In the genomic region with DNA sequence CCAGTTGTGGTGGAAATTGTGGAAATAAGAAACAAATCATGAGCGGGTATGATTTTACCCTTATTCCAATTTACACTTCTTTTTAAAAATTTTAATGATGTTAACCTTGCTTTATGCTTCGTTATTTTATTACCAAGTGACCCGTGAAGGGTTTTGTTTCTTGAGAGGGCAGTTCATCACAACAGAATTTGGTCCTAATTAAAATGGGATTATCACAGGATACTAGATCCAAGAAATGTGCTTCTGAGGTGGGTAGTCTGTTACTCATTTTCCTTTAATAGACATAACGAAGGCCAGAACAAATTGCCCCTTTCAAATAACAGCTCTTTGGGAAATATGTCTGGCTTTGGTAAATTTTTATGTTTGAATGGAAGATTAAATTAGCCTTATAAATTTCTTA, we compare ENCODE assay signal across 23 cellular contexts. TPM values are rescaled to one million over a fixed set of nuclear protein-coding genes. Genes with fewer than 3 reads are reported as not detected.
DNase-seq lines count a peak whose midpoint lies in the region; ATAC-seq, FAIRE-seq and TF ChIP-seq lines count a peak whose summit lies in the region.
"Had no signal": no experiment of that assay in that cellular context is flagged by ENCODE, and none has a peak within 500 bp of the region (broad histone marks: within the 10 kb centered on the region; RNA-seq: fewer than 3 reads in every experiment).

No MANE protein-coding gene starts in this region.

- no peak overlapping the region for H3K23ac ChIP-seq in neuronal stem cell (ENCODE audit: low read depth, low read length, poor library complexity)

- H3K9me3 ChIP-seq in kidney (ENCODE audit: control insufficient read depth in 1 of 2, low read length in 2 of 2) = no peaks in the 10 kb centered on the region
- no peaks in the 10 kb centered on the region for H3K9me3 ChIP-seq in neuronal stem cell (replicated peaks in 1 of 2; ENCODE audit: control insufficient read depth in 2 of 2, insufficient read depth in 1 of 2, low read depth in 1 of 2, low read length in 2 of 2)
- H3K9me3 ChIP-seq in right cardiac atrium (ENCODE audit: control insufficient read depth, low read length) = no peaks in the 10 kb centered on the region
- H3K9me3 ChIP-seq: BE2C, BLaER1 had no signal

- H2BK5ac ChIP-seq in neuronal stem cell (ENCODE audit: low read length) = no peak overlapping the region

- H2BK120ac ChIP-seq in neuronal stem cell (ENCODE audit: low read depth, low read length) = no peak overlapping the region

- H4K91ac ChIP-seq in neuronal stem cell (ENCODE audit: low read depth, low read length, poor library complexity) = no peak overlapping the region

- H3K27me3 ChIP-seq in neuronal stem cell (ENCODE audit: control insufficient read depth in 3 of 3, insufficient read depth in 3 of 3, low read depth in 1 of 3, low read length in 3 of 3) (no peaks in the 10 kb centered on the region), right cardiac atrium (ENCODE audit: control insufficient read depth, insufficient read depth) (no peaks in the 10 kb centered on the region)
- H3K27me3 ChIP-seq: BLaER1 had no signal

- no peak overlapping the region for H2AK5ac ChIP-seq in neuronal stem cell (ENCODE audit: low read depth, low read length)

- no peak overlapping the region for H2BK15ac ChIP-seq in neuronal stem cell (ENCODE audit: low read length)

- H3K14ac ChIP-seq in neuronal stem cell (ENCODE audit: low read length) = no peak overlapping the region

- no peak overlapping the region for H2AFZ ChIP-seq in neuronal stem cell (ENCODE audit: low read length)

- DNase-seq in NCI-H82 (lab: John Stamatoyannopoulos, UW) (peak; percentile 49), NCI-H82 treated with DMSO at 0.1 percent for 48 hours (lab: John Stamatoyannopoulos, UW; ENCODE audit: unreplicated experiment) (no peak), kidney (no peak), neuronal stem cell (ENCODE audit: low spot score) (peak; percentile 35), retinal pigment epithelial cell (ENCODE audit: low read depth) (peak; percentile 96), right cardiac atrium (no peak), caudate nucleus (lab: John Stamatoyannopoulos, UW) (no peak)
- DNase-seq: 8988T; ACHN; BE2C; C1 segment of cervical spinal cord; CD4-positive, alpha-beta memory T cell; CD4-positive, CD25-positive, alpha-beta regulatory T cell; CD8-positive, alpha-beta memory T cell; COR-L47; DMS79 treated with DMSO at 0.1 percent for 48 hours; GF-D8 had no signal

- H3K9ac ChIP-seq in kidney (ENCODE audit: low read length in 2 of 2) (no peak overlapping the region), neuronal stem cell (ENCODE audit: low read depth, low read length, poor library complexity) (no peak overlapping the region)
- H3K9ac ChIP-seq: BLaER1 had no signal

- no peaks in the 10 kb centered on the region for H3K79me1 ChIP-seq in neuronal stem cell (ENCODE audit: low read depth, low read length)

- H2BK12ac ChIP-seq in neuronal stem cell (ENCODE audit: low read length) = no peak overlapping the region

- peaks cover 0 to 2% of the 10 kb centered on the region in 2 donors for H3K4me1 ChIP-seq in kidney (ENCODE audit: control insufficient read depth in 1 of 2, insufficient read depth in 1 of 2, low read depth in 1 of 2, low read length in 2 of 2)
- peaks cover 0 to 18% of the 10 kb centered on the region in 2 donors for H3K4me1 ChIP-seq in neuronal stem cell (ENCODE audit: control insufficient read depth in 2 of 2, insufficient read depth in 1 of 2, low read depth in 1 of 2, low read length in 2 of 2)
- no peaks in the 10 kb centered on the region for H3K4me1 ChIP-seq in right cardiac atrium (ENCODE audit: control insufficient read depth, insufficient read depth, low read length)
- H3K4me1 ChIP-seq: BE2C, BLaER1 had no signal

- H3K4ac ChIP-seq in neuronal stem cell (ENCODE audit: low read length) = no peak overlapping the region

- ATAC-seq in right cardiac atrium = no peak
- ATAC-seq in HG02938 (IDR thresholded peaks at IDR 0.05; ENCODE audit: unreplicated experiment) = no peak

- H3K36me3 ChIP-seq in kidney (ENCODE audit: control insufficient read depth in 1 of 2, insufficient read depth in 2 of 2, low read length in 2 of 2) (no peaks in the 10 kb centered on the region), neuronal stem cell (replicated peaks in 1 of 2; ENCODE audit: control insufficient read depth in 2 of 2, insufficient read depth in 2 of 2, low read length in 2 of 2) (no peaks in the 10 kb centered on the region)
- H3K36me3 ChIP-seq: BE2C, BLaER1 had no signal

- peak; percentile 3 for FAIRE-seq in kidney (lab: Jason Lieb, UNC)
- FAIRE-seq: A204.1, G401.6, GM12891, GM19239 had no signal

- no peak overlapping the region for H3K4me3 ChIP-seq in kidney (ENCODE audit: low read length in 2 of 2)
- H3K4me3 ChIP-seq in neuronal stem cell (ENCODE audit: low read length in 2 of 2) = no peak overlapping the region
- no peak overlapping the region for H3K4me3 ChIP-seq in retinal pigment epithelial cell (ENCODE audit: low read length)
- H3K4me3 ChIP-seq in right cardiac atrium (ENCODE audit: low read length) = no peak overlapping the region
- H3K4me3 ChIP-seq: BLaER1 had no signal

- H3K27ac ChIP-seq in kidney (ENCODE audit: low read depth in 2 of 2, low read length in 2 of 2) = no peak overlapping the region
- no peak overlapping the region for H3K27ac ChIP-seq in neuronal stem cell (replicated peaks; ENCODE audit: low read length)
- no peak overlapping the region for H3K27ac ChIP-seq in right cardiac atrium (ENCODE audit: low read length)
- H3K27ac ChIP-seq in caudate nucleus (ENCODE audit: low read depth, low read length) = no peak overlapping the region
- H3K27ac ChIP-seq: BLaER1 had no signal

- intact Hi-C loops in kidney (cut with DNase I) (no loop called here), right cardiac atrium (cut with DNase I) (no loop called here)

- H3K18ac ChIP-seq in neuronal stem cell (ENCODE audit: low read length) = no peak overlapping the region

- no peak overlapping the region for H3K4me2 ChIP-seq in neuronal stem cell (ENCODE audit: insufficient read depth, low read length, poor library complexity, severe bottlenecking)
- H3K4me2 ChIP-seq: BLaER1 had no signal

- no peak overlapping the region for H4K8ac ChIP-seq in neuronal stem cell (ENCODE audit: low read depth, low read length)

- no peak for TF ChIP-seq CTCF in kidney (IDR thresholded peaks at IDR 0.05; ENCODE audit: borderline replicate concordance, extremely low read depth, insufficient read depth)
- no peak for TF ChIP-seq CTCF in retinal pigment epithelial cell (conservative IDR thresholded peaks at IDR 0.05; ENCODE audit: low read depth, low read length)

- WGBS in neuronal stem cell (ENCODE audit: extremely low coverage in 2 of 2, insufficient read length in 2 of 2, insufficient replicate concordance in 1 of 2), 2 donors = no CpG with 5 or more reads among the region's 4 CpGs
- 99% methylated on average over 4 of the region's 4 CpGs for WGBS in right cardiac atrium

RNA-seq across cellular contexts. Expression of gene RASSF8, which starts 25.5 kb away (rescaled TPM):
- total RNA-seq in kidney (52.8 TPM), right cardiac atrium (10 to 100 TPM; 62.1 to 94.6 (median 79.5) TPM)
- polyA plus RNA-seq in kidney (ENCODE audit: insufficient read depth, low read depth, low replicate concordance) (12.0 TPM), right cardiac atrium (13.0 TPM)
- polyA plus RNA-seq in neuronal stem cell (2013, experiment 1 of 2) = 36.0 TPM
- 35.9 TPM for polyA plus RNA-seq in neuronal stem cell (2013, experiment 2 of 2)
- total RNA-seq: CD4-positive, alpha-beta memory T cell had no signal
- polyA plus RNA-seq: CD4-positive, alpha-beta memory T cell; CD4-positive, CD25-positive, alpha-beta regulatory T cell; CD8-positive, alpha-beta memory T cell had no signal

Comparison
In these comparisons a context has a peak if more than half of its experiments do, and no peak if none do; other contexts are left out.
1. DNase-seq: peak in NCI-H82 (single experiment), neuronal stem cell (single experiment) and retinal pigment epithelial cell (single experiment); none in NCI-H82 treated with DMSO at 0.1 percent for 48 hours (single experiment), kidney (single experiment), right cardiac atrium (0 of 3) and caudate nucleus (0 of 61).